In the genomic region with DNA sequence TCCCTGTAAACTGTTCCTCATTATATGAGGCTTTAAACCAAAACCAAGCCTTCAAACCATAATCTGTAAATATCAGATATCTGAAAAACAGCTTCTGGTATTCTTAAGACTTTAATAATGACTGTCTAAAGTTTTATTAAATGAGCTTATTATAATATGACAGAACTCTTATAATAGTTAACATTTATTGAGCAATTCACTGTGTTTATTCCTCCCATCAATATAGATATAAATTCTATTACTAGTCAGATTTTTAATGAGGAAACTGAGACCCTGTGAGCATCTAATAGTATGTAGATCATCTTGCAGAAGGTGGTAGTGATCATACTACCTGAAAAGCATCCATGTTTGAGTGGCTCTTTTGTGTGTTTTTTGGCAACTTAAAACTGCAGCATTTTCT, we compare ENCODE assay signal across 10 cellular contexts. TPM values are rescaled to one million over a fixed set of nuclear protein-coding genes. Genes with fewer than 3 reads are reported as not detected.
"Had no signal": no experiment of that assay in that cellular context is flagged by ENCODE, and none has a peak within 500 bp of the region (broad histone marks: within the 10 kb centered on the region; RNA-seq: fewer than 3 reads in every experiment).

No MANE protein-coding gene starts in this region.

- FAIRE-seq: HepG2 had no signal

- DNase-seq: GM23248, GOT3, H9, HCEC 1CT, Kasumi-1, KBM-7 had no signal

- H3K27ac ChIP-seq: GM23248, HL-60, KMS-11 had no signal

- ATAC-seq: HepG2 had no signal

- H3K4me3 ChIP-seq: GM23248 had no signal

RNA-seq across cellular contexts. Expression of a gene that starts 51.7 kb away (rescaled TPM):
- total RNA-seq: H4 had no signal
